ENCODE assay signal across 8 cellular contexts in genomic region chr2:15177103-15177502, GRCh38.
DNase-seq lines count a peak whose midpoint lies in the region; ATAC-seq and TF ChIP-seq lines count a peak whose summit lies in the region.

No MANE protein-coding gene starts in this region.

- peak; percentile 99 for ATAC-seq in HG03469 (IDR thresholded peaks at IDR 0.05; ENCODE audit: unreplicated experiment)

- in situ Hi-C loops in G401 (cut with HindIII; ENCODE audit: low sequenced_read_pairs) = no loop called here

- no peaks in the 10 kb centered on the region for H3K27me3 Mint-ChIP-seq in Calu3 (ENCODE audit: unreplicated experiment)

- no TSS peak for BruUV-seq in Calu3 (replicated peaks; lab: Mats Ljungman, UMichigan)

- H2BK12ac ChIP-seq in mesenchymal stem cell (ENCODE audit: low read length in 2 of 2) = no peak overlapping the region

- H4K91ac ChIP-seq in mesenchymal stem cell (ENCODE audit: low read length) = no peak overlapping the region

- H3K4me1 ChIP-seq in mesenchymal stem cell (ENCODE audit: control insufficient read depth, insufficient read depth, low read depth, low read length) = peaks cover 3% of the 10 kb centered on the region

- H3K27ac ChIP-seq in mesenchymal stem cell (ENCODE audit: low read length, poor library complexity, severe bottlenecking) = peak overlapping the region; percentile 9

- DNase-seq in NK-92 treated with Interleukin-12 subunit alpha and Interleukin-12 subunit beta, amount 100 ng/mL, for 24 hours (lab: John Stamatoyannopoulos, UW) = peak; percentile 62
- no peak for DNase-seq in NK-92 (lab: John Stamatoyannopoulos, UW; ENCODE audit: unreplicated experiment)
- DNase-seq in activated T-cell treated with anti-CD3 and anti-CD28 coated beads for 4 hours = peak; percentile 40
- no peak for DNase-seq in mesenchymal stem cell
- no peak for DNase-seq in GDM1 (lab: John Stamatoyannopoulos, UW)
- DNase-seq in G401 (ENCODE audit: low spot score) = no peak
- DNase-seq in Calu3 = no peak

- peaks cover 4% of the 10 kb centered on the region for H3K79me1 ChIP-seq in mesenchymal stem cell (replicated peaks; ENCODE audit: low read length, poor library complexity, severe bottlenecking)

- no peak overlapping the region for H2AFZ ChIP-seq in mesenchymal stem cell (ENCODE audit: low read depth, low read length)

- H3K27ac Mint-ChIP-seq in Calu3 (ENCODE audit: unreplicated experiment) = no peak overlapping the region

- no peaks in the 10 kb centered on the region for H3K4me1 Mint-ChIP-seq in Calu3 (ENCODE audit: low read depth, unreplicated experiment)

- peak overlapping the region; percentile 10 for H3K4me2 ChIP-seq in mesenchymal stem cell (ENCODE audit: low read length, poor library complexity, severe bottlenecking)

- no peak overlapping the region for H3K4ac ChIP-seq in mesenchymal stem cell (ENCODE audit: low read depth in 1 of 2, low read length in 2 of 2)

- no peak for TF ChIP-seq CTCF in Calu3 (IDR thresholded peaks at IDR 0.05; ENCODE audit: unreplicated experiment)

- peaks cover 5 to 33% of the 10 kb centered on the region in 2 experiments for H3K36me3 ChIP-seq in mesenchymal stem cell (ENCODE audit: control insufficient read depth in 1 of 2, insufficient read depth in 2 of 2, low read depth in 1 of 2, low read length in 2 of 2)

- H2BK120ac ChIP-seq in mesenchymal stem cell (ENCODE audit: low read depth, low read length) = no peak overlapping the region

- intact Hi-C loops in Calu3 (cut with micrococcal nuclease; ENCODE audit: unreplicated experiment) = no loop called here

- WGBS in mesenchymal stem cell = 91% methylated on average over 6 of the region's 6 CpGs

- no peak overlapping the region for H2AK5ac ChIP-seq in mesenchymal stem cell (ENCODE audit: low read length, severe bottlenecking)

- no peak overlapping the region for H3K4me3 ChIP-seq in mesenchymal stem cell (ENCODE audit: insufficient read depth in 1 of 2, low read depth in 1 of 2, low read length in 2 of 2)

- H3K36me3 Mint-ChIP-seq in Calu3 (ENCODE audit: insufficient read depth, unreplicated experiment) = no peaks in the 10 kb centered on the region

- H3K14ac ChIP-seq in mesenchymal stem cell (ENCODE audit: low read length in 2 of 2) = no peak overlapping the region

- no peak overlapping the region for H4K8ac ChIP-seq in mesenchymal stem cell (ENCODE audit: low read length)

- H2BK5ac ChIP-seq in mesenchymal stem cell (ENCODE audit: low read depth, low read length, poor library complexity, severe bottlenecking) = no peak overlapping the region

- no peaks in the 10 kb centered on the region for H3K9me3 ChIP-seq in mesenchymal stem cell (ENCODE audit: control insufficient read depth, low read length)

- H3K9ac ChIP-seq in mesenchymal stem cell (ENCODE audit: low read length) = no peak overlapping the region

- H3K18ac ChIP-seq in mesenchymal stem cell (ENCODE audit: low read depth in 1 of 2, low read length in 2 of 2) = no peak overlapping the region

- H3K23ac ChIP-seq in mesenchymal stem cell (ENCODE audit: low read length in 2 of 2) = no peak overlapping the region

- H2BK15ac ChIP-seq in mesenchymal stem cell (ENCODE audit: low read depth, poor library complexity, severe bottlenecking) = no peak overlapping the region

- no peaks in the 10 kb centered on the region for H3K27me3 ChIP-seq in mesenchymal stem cell (ENCODE audit: control insufficient read depth in 1 of 2, insufficient read depth in 1 of 2, low read length in 2 of 2)

- no peaks in the 10 kb centered on the region for H3K9me3 Mint-ChIP-seq in Calu3 (ENCODE audit: low read depth, unreplicated experiment)

- CTCF ChIA-PET in Calu3 (lab: Charles Lee) = no interaction called here

- H3K4me3 Mint-ChIP-seq in Calu3 (ENCODE audit: low read depth, unreplicated experiment) = no peak overlapping the region

Comparison
In these comparisons a context has a peak if more than half of its experiments do, and no peak if none do; other contexts are left out.
1. DNase-seq: peak in NK-92 treated with Interleukin-12 subunit alpha and Interleukin-12 subunit beta, amount 100 ng/mL, for 24 hours (single experiment) and activated T-cell treated with anti-CD3 and anti-CD28 coated beads for 4 hours (single experiment); none in NK-92 (single experiment), mesenchymal stem cell (single experiment), GDM1 (single experiment), G401 (single experiment) and Calu3 (single experiment).